Comparison of ENCODE assay signal across 8 cellular contexts in the genomic region with DNA sequence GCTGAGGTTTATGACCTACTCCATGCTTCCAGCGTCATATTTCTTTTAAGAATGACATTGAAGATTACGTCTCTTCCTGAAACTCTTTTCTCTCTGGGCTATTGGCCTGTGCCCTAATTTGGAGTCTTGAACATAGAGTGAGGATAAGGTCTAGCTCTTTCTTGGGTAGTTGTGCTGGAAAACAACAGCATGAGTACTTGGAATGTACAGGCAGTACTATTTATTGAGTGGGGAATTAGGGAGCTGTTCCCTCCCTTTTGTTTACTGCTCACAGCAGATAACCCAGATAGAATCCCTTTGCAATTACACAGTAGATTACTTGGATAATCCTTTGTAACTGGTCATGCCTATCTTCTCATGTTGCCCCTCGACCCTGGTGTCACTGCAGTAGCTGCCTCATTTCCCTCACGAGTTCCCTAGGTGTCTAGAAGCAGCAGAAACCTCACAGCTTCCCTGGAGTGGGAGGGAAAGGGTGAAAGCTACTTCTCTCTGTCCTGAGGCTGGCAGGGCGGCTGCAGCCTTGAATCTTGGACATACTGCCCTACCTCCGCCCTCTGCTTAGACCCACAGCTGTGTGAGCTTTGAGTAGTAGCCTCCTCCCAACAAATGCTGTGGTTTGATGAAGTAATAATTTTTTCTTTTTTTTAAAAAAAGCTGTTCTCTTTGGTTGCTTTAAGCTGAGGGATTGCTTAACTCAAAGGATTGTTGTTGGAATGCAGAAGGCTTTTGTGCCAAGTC.
DNase-seq lines count a peak whose midpoint lies in the region; ATAC-seq, FAIRE-seq and TF ChIP-seq lines count a peak whose summit lies in the region.

No MANE protein-coding gene starts in this region.

- no peaks in the 10 kb centered on the region for H3K4me1 Mint-ChIP-seq in CD8-positive, alpha-beta T cell (ENCODE audit: low read depth)

- H3K36me3 Mint-ChIP-seq in CD8-positive, alpha-beta T cell = peaks cover 18% of the 10 kb centered on the region

- H3K4me3 ChIP-seq in kidney (ENCODE audit: low read length in 2 of 2) (no peak overlapping the region), smooth muscle cell (no peak overlapping the region)
- no peak overlapping the region for H3K4me3 ChIP-seq in CD8-positive, alpha-beta T cell (ENCODE audit: low read depth, low read length)

- POLR2A ChIA-PET in CD8-positive, alpha-beta T cell (lab: Charles Lee) = interaction anchor here (1.6 kb wide), 1 partner anchor 9 kb away, joined by 3 read pairs; no protein-coding TSS in a partner anchor

- ATAC-seq in GM18861 (IDR thresholded peaks at IDR 0.05; ENCODE audit: unreplicated experiment) = no peak
- ATAC-seq in CD8-positive, alpha-beta T cell = no peak

- H3K27ac Mint-ChIP-seq in CD8-positive, alpha-beta T cell = no peak overlapping the region

- peaks cover 20% of the 10 kb centered on the region for H3F3A ChIP-seq in smooth muscle cell (ENCODE audit: low read depth)

- H3K9me3 ChIP-seq in kidney (ENCODE audit: control insufficient read depth in 1 of 2, low read length in 2 of 2) = no peaks in the 10 kb centered on the region
- H3K9me3 ChIP-seq in smooth muscle cell (replicated peaks; ENCODE audit: low read depth) = no peaks in the 10 kb centered on the region
- H3K9me3 ChIP-seq in CD8-positive, alpha-beta T cell (ENCODE audit: low read length) = no peaks in the 10 kb centered on the region

- H3K9me3 Mint-ChIP-seq in CD8-positive, alpha-beta T cell = peaks cover 2% of the 10 kb centered on the region

- H3K4me3 Mint-ChIP-seq in CD8-positive, alpha-beta T cell = no peak overlapping the region

- no peak for TF ChIP-seq CTCF in kidney (IDR thresholded peaks at IDR 0.05; ENCODE audit: borderline replicate concordance, extremely low read depth, insufficient read depth)
- no peak for TF ChIP-seq CTCF in smooth muscle cell (IDR thresholded peaks at IDR 0.05; ENCODE audit: borderline replicate concordance, insufficient read depth, poor library complexity, severe bottlenecking)
- no peak for TF ChIP-seq CTCF in CD8-positive, alpha-beta T cell (IDR thresholded peaks at IDR 0.05)

- H3K4me2 ChIP-seq in smooth muscle cell = peak overlapping the region; percentile 47

- H4K20me1 ChIP-seq in smooth muscle cell (ENCODE audit: low read depth) = no peaks in the 10 kb centered on the region

- H3K27ac ChIP-seq in kidney (ENCODE audit: low read depth in 2 of 2, low read length in 2 of 2) (peak overlapping the region; percentile 11 to 78), smooth muscle cell (ENCODE audit: low read depth) (peak overlapping the region; percentile 90)
- H3K27ac ChIP-seq in CD8-positive, alpha-beta T cell (ENCODE audit: low read depth, low read length) = no peak overlapping the region

- H3K27me3 ChIP-seq in smooth muscle cell (ENCODE audit: low read depth) = no peaks in the 10 kb centered on the region
- H3K27me3 ChIP-seq in CD8-positive, alpha-beta T cell (ENCODE audit: insufficient read depth, low read length) = no peaks in the 10 kb centered on the region

- CTCF ChIA-PET in CD8-positive, alpha-beta T cell (lab: Charles Lee) = no interaction called here

- no peaks in the 10 kb centered on the region for H3K79me2 ChIP-seq in smooth muscle cell (ENCODE audit: low read depth)

- H3K9ac ChIP-seq in kidney (ENCODE audit: low read length in 2 of 2) (no peak overlapping the region), smooth muscle cell (ENCODE audit: low read depth) (no peak overlapping the region)

- no peak overlapping the region for H2AFZ ChIP-seq in smooth muscle cell (ENCODE audit: low read depth)

- intact Hi-C loops in kidney (cut with DNase I) = no loop called here
- intact Hi-C loops in CD8-positive, alpha-beta T cell (cut with DNase I, micrococcal nuclease) = no loop called here

- peak; percentile 94 for DNase-seq in HCEC 1CT
- DNase-seq in astrocyte of the hippocampus (ENCODE audit: low read depth, low spot score) = peak; percentile 85
- peak; percentile 72 for DNase-seq in kidney
- DNase-seq in smooth muscle cell (lab: John Stamatoyannopoulos, UW; ENCODE audit: unreplicated experiment) = no peak
- no peak for DNase-seq in CD8-positive, alpha-beta T cell
- DNase-seq in NCI-H1930 (lab: John Stamatoyannopoulos, UW) = no peak
- DNase-seq in foreskin melanocyte = no peak

- peaks cover 0 to 3% of the 10 kb centered on the region in 2 donors for H3K4me1 ChIP-seq in kidney (ENCODE audit: control insufficient read depth in 1 of 2, insufficient read depth in 1 of 2, low read depth in 1 of 2, low read length in 2 of 2)
- peaks cover 17% of the 10 kb centered on the region for H3K4me1 ChIP-seq in smooth muscle cell (ENCODE audit: low read depth)
- no peaks in the 10 kb centered on the region for H3K4me1 ChIP-seq in CD8-positive, alpha-beta T cell (ENCODE audit: insufficient read depth, low read length)

- H3K27me3 Mint-ChIP-seq in CD8-positive, alpha-beta T cell (ENCODE audit: low read depth) = no peaks in the 10 kb centered on the region

- no peak for FAIRE-seq in kidney (lab: Jason Lieb, UNC)

- peaks cover 0 to 2% of the 10 kb centered on the region in 2 donors for H3K36me3 ChIP-seq in kidney (ENCODE audit: control insufficient read depth in 1 of 2, insufficient read depth in 2 of 2, low read length in 2 of 2)
- H3K36me3 ChIP-seq in smooth muscle cell (ENCODE audit: low read depth) = no peaks in the 10 kb centered on the region
- no peaks in the 10 kb centered on the region for H3K36me3 ChIP-seq in CD8-positive, alpha-beta T cell (ENCODE audit: insufficient read depth, low read length)

- 19% methylated on average over 6 of the region's 6 CpGs for WGBS in smooth muscle cell (ENCODE audit: low lambda C conversion rate)

Comparison
In these comparisons a context has a peak if more than half of its experiments do, and no peak if none do; other contexts are left out.
1. DNase-seq: peak in HCEC 1CT (single experiment), astrocyte of the hippocampus (single experiment) and kidney (single experiment); none in smooth muscle cell (single experiment), CD8-positive, alpha-beta T cell (0 of 7), NCI-H1930 (0 of 2) and foreskin melanocyte (single experiment).